ENCODE assay signal across 1 cellular context in genomic region chr1:46345281-46345680, GRCh38.
TF ChIP-seq lines count a peak whose summit lies in the region.

No MANE protein-coding gene starts in this region.

TF ChIP-seq in GM12878, 131 proteins besides CTCF, POLR2A, EP300 and RAD21:
- TF ChIP-seq NR2C1 (IDR thresholded peaks at IDR 0.05): 0 out of 2 replicates have a peak, but pooled peaks have one; percentile 5
- TF ChIP-seq ZNF274 (IDR thresholded peaks at IDR 0.05; ENCODE audit: insufficient read depth, insufficient read length): no peak
